ENCODE assay signal across 1 cellular context in genomic region chr1:8015809-8016165, GRCh38.
TF ChIP-seq lines count a peak whose summit lies in the region.

No MANE protein-coding gene starts in this region.

TF ChIP-seq in HEK293, 187 proteins besides CTCF, POLR2A, EP300 and RAD21 (continued from another document):
- TF ChIP-seq REST (tag by site-specific recombination; IDR thresholded peaks at IDR 0.05) (no peak), ZNF629 (tag by site-specific recombination; IDR thresholded peaks at IDR 0.05) (no peak), OSR2 (tag by site-specific recombination; IDR thresholded peaks at IDR 0.05) (no peak), PRDM6 (tag by site-specific recombination; IDR thresholded peaks at IDR 0.05) (peak; percentile 49), ZNF623 (tag by site-specific recombination; IDR thresholded peaks at IDR 0.05) (no peak), GLIS1 (tag by site-specific recombination; IDR thresholded peaks at IDR 0.05) (peak; percentile 76)
